21 cellular contexts compared by ENCODE assay signal in the genomic region with DNA sequence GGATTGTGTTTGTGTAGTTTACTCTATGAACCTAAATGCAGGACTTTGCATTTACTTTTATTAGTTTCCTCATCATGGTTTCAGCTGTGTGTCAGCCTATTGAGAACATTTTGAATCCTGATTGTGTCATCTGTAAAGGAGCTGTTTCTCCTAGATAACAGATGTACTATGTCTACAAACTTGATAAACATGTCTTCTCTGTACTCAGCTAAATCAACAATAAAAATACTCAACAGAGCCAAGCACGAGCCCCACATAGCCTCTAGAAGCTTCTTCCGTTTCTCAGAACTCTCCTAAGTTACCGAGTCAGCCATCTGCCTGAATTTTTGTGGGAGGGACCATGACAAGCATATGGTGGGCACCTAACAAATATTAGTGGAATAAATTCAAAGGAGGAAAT.
DNase-seq lines count a peak whose midpoint lies in the region; ATAC-seq, FAIRE-seq and TF ChIP-seq lines count a peak whose summit lies in the region.
"Had no signal": no experiment of that assay in that cellular context is flagged by ENCODE, and none has a peak within 500 bp of the region (broad histone marks: within the 10 kb centered on the region; RNA-seq: fewer than 3 reads in every experiment).

No MANE protein-coding gene starts in this region.

- no peaks in the 10 kb centered on the region for H3K9me3 Mint-ChIP-seq in activated naive CD8-positive, alpha-beta T cell treated with anti-CD3 and anti-CD28 coated beads, Interleukin-2, amount 50 U/mL, for 24 hours
- no peaks in the 10 kb centered on the region for H3K9me3 Mint-ChIP-seq in activated T-cell treated with anti-CD3 and anti-CD28 coated beads, Interleukin-2, amount 50 U/mL, for 24 hours
- H3K9me3 Mint-ChIP-seq: CD8-positive, alpha-beta T cell had no signal

- FAIRE-seq in HepG2 (lab: Jason Lieb, UNC) = no peak
- FAIRE-seq: GM12891, GM18507, H54 had no signal

- no peak overlapping the region for H3K27ac Mint-ChIP-seq in activated naive CD8-positive, alpha-beta T cell treated with anti-CD3 and anti-CD28 coated beads, Interleukin-2, amount 50 U/mL, for 24 hours
- H3K27ac Mint-ChIP-seq in activated T-cell treated with anti-CD3 and anti-CD28 coated beads, Interleukin-2, amount 50 U/mL, for 24 hours = no peak overlapping the region
- H3K27ac Mint-ChIP-seq: CD4-positive, CD25-positive, alpha-beta regulatory T cell; CD8-positive, alpha-beta T cell; HFFc6 had no signal

- in situ Hi-C loops in HepG2 (cut with HindIII; ENCODE audit: extremely low pct_ligation_motif_present, low pct_unique_long_range_greater_than_20kb) = no loop called here

- H4K20me1 ChIP-seq in HepG2 (ENCODE audit: insufficient read depth, low read length) = no peaks in the 10 kb centered on the region

- H3K27me3 Mint-ChIP-seq in activated naive CD8-positive, alpha-beta T cell treated with anti-CD3 and anti-CD28 coated beads, Interleukin-2, amount 50 U/mL, for 24 hours = peaks cover 3% of the 10 kb centered on the region
- H3K27me3 Mint-ChIP-seq in activated T-cell treated with anti-CD3 and anti-CD28 coated beads, Interleukin-2, amount 50 U/mL, for 24 hours = peaks cover 5% of the 10 kb centered on the region

- H3K79me1 ChIP-seq in mesenchymal stem cell (replicated peaks; ENCODE audit: low read length, poor library complexity, severe bottlenecking) = no peaks in the 10 kb centered on the region

- H3K4me2 ChIP-seq in HepG2 (ENCODE audit: low read depth, low read length) = no peak overlapping the region
- no peak overlapping the region for H3K4me2 ChIP-seq in mesenchymal stem cell (ENCODE audit: low read length, poor library complexity, severe bottlenecking)

- no peak overlapping the region for H2BK5ac ChIP-seq in mesenchymal stem cell (ENCODE audit: low read depth, low read length, poor library complexity, severe bottlenecking)

- intact Hi-C loops in HepG2 (cut with micrococcal nuclease; ENCODE audit: unreplicated experiment) (no loop called here), right lobe of liver (cut with DNase I) (no loop called here)

- no peak for TF ChIP-seq POLR2A in HepG2 (IDR thresholded peaks at IDR 0.05; ENCODE audit: insufficient read depth in 1 of 2, low read depth in 2 of 2, low read length in 2 of 2)
- TF ChIP-seq POLR2A in right lobe of liver (IDR thresholded peaks at IDR 0.05) = no peak

- no peak overlapping the region for H2BK120ac ChIP-seq in mesenchymal stem cell (ENCODE audit: low read depth, low read length)

- no peak overlapping the region for H2BK15ac ChIP-seq in mesenchymal stem cell (ENCODE audit: low read depth, poor library complexity, severe bottlenecking)

- H3K4me1 ChIP-seq in HepG2 (ENCODE audit: insufficient read depth, low read length) (no peaks in the 10 kb centered on the region), right lobe of liver (no peaks in the 10 kb centered on the region), mesenchymal stem cell (ENCODE audit: control insufficient read depth, insufficient read depth, low read depth, low read length) (no peaks in the 10 kb centered on the region)
- H3K4me1 ChIP-seq: Caco-2, HAP-1 had no signal

- H3K27ac ChIP-seq in HepG2 (ENCODE audit: extremely low read length, insufficient read depth, low read length) = no peak overlapping the region
- H3K27ac ChIP-seq in right lobe of liver = no peak overlapping the region
- no peak overlapping the region for H3K27ac ChIP-seq in mesenchymal stem cell (ENCODE audit: low read length, poor library complexity, severe bottlenecking)

- no peak for TF ChIP-seq EP300 in HepG2 (IDR thresholded peaks at IDR 0.05; ENCODE audit: low read depth in 2 of 2, low read length in 2 of 2)
- TF ChIP-seq EP300 in HepG2 (CRISPR knock-in tag; IDR thresholded peaks at IDR 0.05; ENCODE audit: borderline replicate concordance) = no peak

- H3K14ac ChIP-seq in mesenchymal stem cell (ENCODE audit: low read length in 2 of 2) = no peak overlapping the region

- no peak overlapping the region for H2BK12ac ChIP-seq in mesenchymal stem cell (ENCODE audit: low read length in 2 of 2)

- no peak overlapping the region for H3K9ac ChIP-seq in HepG2 (ENCODE audit: insufficient read depth, low read depth, low read length)
- no peak overlapping the region for H3K9ac ChIP-seq in mesenchymal stem cell (ENCODE audit: low read length)

- no peak for TF ChIP-seq RAD21 in HepG2 (CRISPR knock-in tag; IDR thresholded peaks at IDR 0.05)

- no peak for TF ChIP-seq CTCF in HepG2 (CRISPR knock-in tag; IDR thresholded peaks at IDR 0.05)
- TF ChIP-seq CTCF in right lobe of liver (IDR thresholded peaks at IDR 0.05) = no peak

- no peak overlapping the region for H3K4me3 ChIP-seq in HepG2 (replicated peaks in 1 of 3; ENCODE audit: insufficient read depth in 1 of 3, low read depth in 2 of 3, low read length in 3 of 3)
- H3K4me3 ChIP-seq in right lobe of liver = no peak overlapping the region
- H3K4me3 ChIP-seq in mesenchymal stem cell (ENCODE audit: insufficient read depth in 1 of 2, low read depth in 1 of 2, low read length in 2 of 2) = no peak overlapping the region
- H3K4me3 ChIP-seq: HAP-1 had no signal

- no peak overlapping the region for H3K4ac ChIP-seq in mesenchymal stem cell (ENCODE audit: low read depth in 1 of 2, low read length in 2 of 2)

- POLR2A ChIA-PET in HepG2 (lab: Yijun Ruan, JAX) = no interaction called here

- no peak overlapping the region for H3K4me3 Mint-ChIP-seq in activated naive CD8-positive, alpha-beta T cell treated with anti-CD3 and anti-CD28 coated beads, Interleukin-2, amount 50 U/mL, for 24 hours
- no peak overlapping the region for H3K4me3 Mint-ChIP-seq in activated T-cell treated with anti-CD3 and anti-CD28 coated beads, Interleukin-2, amount 50 U/mL, for 24 hours
- H3K4me3 Mint-ChIP-seq: CD4-positive, CD25-positive, alpha-beta regulatory T cell; CD8-positive, alpha-beta T cell; HFFc6 had no signal

- CTCF ChIA-PET in HepG2 (lab: Yijun Ruan, JAX; ENCODE audit: low intra/inter-chr PET ratio, low total read pairs) = no interaction called here

- no peak overlapping the region for H3K18ac ChIP-seq in mesenchymal stem cell (ENCODE audit: low read depth in 1 of 2, low read length in 2 of 2)

- H2AK5ac ChIP-seq in mesenchymal stem cell (ENCODE audit: low read length, severe bottlenecking) = no peak overlapping the region

- no peaks in the 10 kb centered on the region for H3K36me3 Mint-ChIP-seq in activated naive CD8-positive, alpha-beta T cell treated with anti-CD3 and anti-CD28 coated beads, Interleukin-2, amount 50 U/mL, for 24 hours (ENCODE audit: low read depth)
- H3K36me3 Mint-ChIP-seq in activated T-cell treated with anti-CD3 and anti-CD28 coated beads, Interleukin-2, amount 50 U/mL, for 24 hours (ENCODE audit: low read depth) = no peaks in the 10 kb centered on the region
- H3K36me3 Mint-ChIP-seq: CD4-positive, CD25-positive, alpha-beta regulatory T cell; CD8-positive, alpha-beta T cell had no signal

- H3K27me3 ChIP-seq in HepG2 (ENCODE audit: control insufficient read depth in 1 of 2, insufficient read depth in 2 of 2, low read length in 2 of 2) (peaks cover 1 to 28% of the 10 kb centered on the region in 2 experiments; a peak in 2 of 5 replicates), right lobe of liver (no peaks in the 10 kb centered on the region), mesenchymal stem cell (ENCODE audit: control insufficient read depth in 1 of 2, insufficient read depth in 1 of 2, low read length in 2 of 2) (peaks cover 11 to 46% of the 10 kb centered on the region in 2 experiments)

- H4K91ac ChIP-seq in mesenchymal stem cell (ENCODE audit: low read length) = no peak overlapping the region

- H2AFZ ChIP-seq in HepG2 (ENCODE audit: low read length) (no peak overlapping the region), mesenchymal stem cell (ENCODE audit: low read depth, low read length) (no peak overlapping the region)

- 22% methylated on average over 3 of the region's 3 CpGs for WGBS in HepG2 (ENCODE audit: low lambda C conversion rate)
- WGBS in right lobe of liver (ENCODE audit: insufficient coverage, low coverage, low lambda C conversion rate, missing lambda C conversion rate) = 44% methylated on average over 3 of the region's 3 CpGs
- WGBS in mesenchymal stem cell = 50% methylated on average over 2 of the region's 3 CpGs

- BruUV-seq in HepG2 (replicated peaks; lab: Mats Ljungman, UMichigan) = no TSS peak

- no peak overlapping the region for H4K8ac ChIP-seq in mesenchymal stem cell (ENCODE audit: low read length)

- ATAC-seq in HepG2 (no peak), right lobe of liver (no peak)
- no peak for ATAC-seq in activated naive CD8-positive, alpha-beta T cell treated with anti-CD3 and anti-CD28 coated beads, Interleukin-2, amount 50 U/mL, for 24 hours
- ATAC-seq: CD8-positive, alpha-beta T cell had no signal

- H3K23ac ChIP-seq in mesenchymal stem cell (ENCODE audit: low read length in 2 of 2) = no peak overlapping the region

- no peaks in the 10 kb centered on the region for H3K4me1 Mint-ChIP-seq in activated naive CD8-positive, alpha-beta T cell treated with anti-CD3 and anti-CD28 coated beads, Interleukin-2, amount 50 U/mL, for 24 hours
- H3K4me1 Mint-ChIP-seq in activated T-cell treated with anti-CD3 and anti-CD28 coated beads, Interleukin-2, amount 50 U/mL, for 24 hours (ENCODE audit: low read depth) = peaks cover 3% of the 10 kb centered on the region

- DNase-seq in HepG2 (ENCODE audit: low spot score) = no peak
- no peak for DNase-seq in right lobe of liver
- DNase-seq in DMS53 treated with DMSO at 0.1 percent for 48 hours (lab: John Stamatoyannopoulos, UW; ENCODE audit: unreplicated experiment) = peak; percentile 9
- DNase-seq in OCI-M1 (lab: John Stamatoyannopoulos, UW) = peak; percentile 51
- peak; percentile 12 for DNase-seq in mesenchymal stem cell
- no peak for DNase-seq in activated naive CD8-positive, alpha-beta T cell treated with anti-CD3 and anti-CD28 coated beads, Interleukin-2, amount 50 U/mL, for 24 hours
- DNase-seq in stimulated activated CD4-positive, alpha-beta T cell treated with anti-CD3 and anti-CD28 coated beads, Interleukin-2, amount 100 ng/mL, for 48 hours = no peak
- DNase-seq in activated T-cell treated with anti-CD3 and anti-CD28 coated beads, Interleukin-2, amount 50 U/mL, for 24 hours = no peak
- DNase-seq: C1 segment of cervical spinal cord; Caco-2; CD4-positive, CD25-positive, alpha-beta regulatory T cell; CD8-positive, alpha-beta T cell; DMS153; DMS79 treated with DMSO at 0.1 percent for 48 hours; GF-D8; GOT3; HFFc6 had no signal

- H3K79me2 ChIP-seq in HepG2 (ENCODE audit: insufficient read depth, low read length) = no peaks in the 10 kb centered on the region

- H3K36me3 ChIP-seq in HepG2 (replicated peaks in 1 of 2; ENCODE audit: control insufficient read depth in 1 of 2, insufficient read depth in 2 of 2, low read length in 2 of 2) = no peaks in the 10 kb centered on the region
- H3K36me3 ChIP-seq in right lobe of liver = no peaks in the 10 kb centered on the region
- H3K36me3 ChIP-seq in mesenchymal stem cell (ENCODE audit: control insufficient read depth in 1 of 2, insufficient read depth in 2 of 2, low read depth in 1 of 2, low read length in 2 of 2) = no peaks in the 10 kb centered on the region
- H3K36me3 ChIP-seq: HAP-1 had no signal

- H3K9me3 ChIP-seq in HepG2 (ENCODE audit: low read length) (no peaks in the 10 kb centered on the region), right lobe of liver (no peaks in the 10 kb centered on the region), mesenchymal stem cell (ENCODE audit: control insufficient read depth, low read length) (no peaks in the 10 kb centered on the region)
- H3K9me3 ChIP-seq: Caco-2, HAP-1 had no signal

TF ChIP-seq in HepG2, 621 proteins besides CTCF, POLR2A, EP300 and RAD21 (continues in another document):
- TF ChIP-seq ZFX (CRISPR knock-in tag; IDR thresholded peaks at IDR 0.05; ENCODE audit: low read depth) = no peak

Comparison
In these comparisons a context has a peak if more than half of its experiments do, and no peak if none do; other contexts are left out.
1. DNase-seq: peak in DMS53 treated with DMSO at 0.1 percent for 48 hours (single experiment), OCI-M1 (single experiment) and mesenchymal stem cell (single experiment); none in HepG2 (single experiment), right lobe of liver (0 of 3), activated naive CD8-positive, alpha-beta T cell treated with anti-CD3 and anti-CD28 coated beads, Interleukin-2, amount 50 U/mL, for 24 hours (single experiment), stimulated activated CD4-positive, alpha-beta T cell treated with anti-CD3 and anti-CD28 coated beads, Interleukin-2, amount 100 ng/mL, for 48 hours (0 of 2) and activated T-cell treated with anti-CD3 and anti-CD28 coated beads, Interleukin-2, amount 50 U/mL, for 24 hours (single experiment).